Comparison of ENCODE assay signal across 8 cellular contexts in genomic region chr10:14959221-14960057, GRCh38. TPM values are rescaled to one million over a fixed set of nuclear protein-coding genes. Genes with fewer than 3 reads are reported as not detected.
DNase-seq lines count a peak whose midpoint lies in the region; ATAC-seq, FAIRE-seq and TF ChIP-seq lines count a peak whose summit lies in the region.

A gene with protein sequence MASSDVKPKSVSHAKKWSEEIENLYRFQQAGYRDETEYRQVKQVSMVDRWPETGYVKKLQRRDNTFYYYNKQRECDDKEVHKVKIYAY (plus strand): TSS chr10:14959388. CDS start chr10:14966469, 7,081 bp downstream.

- H3K9me3 ChIP-seq in WERI-Rb-1 (ENCODE audit: severe bottlenecking) (no peaks in the 10 kb centered on the region), mammary epithelial cell (replicated peaks; ENCODE audit: insufficient read depth, low read length) (no peaks in the 10 kb centered on the region), small intestine (ENCODE audit: control insufficient read depth, low read depth) (no peaks in the 10 kb centered on the region)

- CTCF ChIA-PET in AG04449 (lab: Yijun Ruan, JAX) (interaction anchor here (0.8 to 1.7 kb wide), 4 partner anchors 13 to 209 kb away, joined by 3 to 5 read pairs (median 3); partner anchors contain the start of gene NMT2), mammary epithelial cell (lab: Charles Lee; ENCODE audit: low non-redundant PET) (interaction anchor here (0.6 to 0.7 kb wide), 2 partner anchors 125 to 147 kb away, joined by 3 to 4 read pairs; no protein-coding TSS in a partner anchor)

- no peak for TF ChIP-seq CTCF in AG04449 (IDR thresholded peaks at IDR 0.05; ENCODE audit: insufficient read depth, low read length, missing control alignments)
- TF ChIP-seq CTCF in WERI-Rb-1 (IDR thresholded peaks at IDR 0.05; ENCODE audit: low read depth, low read length) = no peak
- no peak for TF ChIP-seq CTCF in mammary epithelial cell (conservative IDR thresholded peaks at IDR 0.05 in 1 of 2, IDR thresholded peaks at IDR 0.05 in 1 of 2; ENCODE audit: extremely low read depth in 1 of 2, insufficient read depth in 1 of 2, low read depth in 1 of 2, low read length in 2 of 2)

- H3K4me1 ChIP-seq in mammary epithelial cell (ENCODE audit: insufficient read depth, low read length) (peaks cover 12% of the 10 kb centered on the region), small intestine (ENCODE audit: control insufficient read depth in 2 of 2, insufficient read depth in 1 of 2, low read depth in 1 of 2, low read length in 1 of 2) (no peaks in the 10 kb centered on the region)

- no peaks in the 10 kb centered on the region for H4K20me1 ChIP-seq in mammary epithelial cell (ENCODE audit: insufficient read depth, low read length)

- in situ Hi-C loops in mammary epithelial cell (cut with MboI; ENCODE audit: low sequenced_read_pairs in 2 of 2) = no loop called here

- DNase-seq in AG04449 (ENCODE audit: low read depth, low spot score) (peak; percentile 47), NCI-H2196 (lab: John Stamatoyannopoulos, UW; ENCODE audit: unreplicated experiment) (peak; percentile 73), WERI-Rb-1 (peak; percentile 90), mammary epithelial cell (peak; percentile 91), iPS-NIHi11 (ENCODE audit: low spot score) (peak; percentile 93), small intestine (peak; percentile 93)

- H3K9ac ChIP-seq in mammary epithelial cell (ENCODE audit: insufficient read depth, low read length) = peak within 1 kb of the TSS; percentile 95

- peak within 1 kb of the TSS; percentile 93 for H2AFZ ChIP-seq in mammary epithelial cell (ENCODE audit: low read depth, low read length)

- ATAC-seq in GM18873 (IDR thresholded peaks at IDR 0.05; ENCODE audit: low FRiP score, unreplicated experiment) (peak; percentile 58), HG03135 (IDR thresholded peaks at IDR 0.05; ENCODE audit: unreplicated experiment) (peak; percentile 78)

- no peaks in the 10 kb centered on the region for H3K27me3 ChIP-seq in WERI-Rb-1 (ENCODE audit: insufficient read depth, low read depth, severe bottlenecking)
- H3K27me3 ChIP-seq in mammary epithelial cell (ENCODE audit: insufficient read depth, low read length) = no peaks in the 10 kb centered on the region
- no peaks in the 10 kb centered on the region for H3K27me3 ChIP-seq in small intestine (ENCODE audit: control insufficient read depth in 2 of 2, insufficient read depth in 2 of 2, low read length in 2 of 2)

- intact Hi-C loops in mammary epithelial cell (cut with micrococcal nuclease) = loop anchor here (1.0 to 2.0 kb wide), 3 partner anchors 53 to 138 kb away; partner anchors contain the start of genes RPP38 and SUV39H2

- H3K36me3 ChIP-seq in WERI-Rb-1 (no peaks in the 10 kb centered on the region), mammary epithelial cell (ENCODE audit: insufficient read depth, low read length) (no peaks in the 10 kb centered on the region), small intestine (ENCODE audit: control insufficient read depth in 2 of 2, insufficient read depth in 2 of 2, low read length in 2 of 2) (no peaks in the 10 kb centered on the region)

- FAIRE-seq in small intestine (lab: Jason Lieb, UNC) = no peak

- H3K4me2 ChIP-seq in mammary epithelial cell (ENCODE audit: insufficient read depth, low read depth, low read length) = peak within 1 kb of the TSS; percentile 82

- no TSS peak for BruUV-seq in mammary epithelial cell (replicated peaks; lab: Mats Ljungman, UMichigan)

- dilution Hi-C loops in mammary epithelial cell (cut with HindIII; ENCODE audit: low sequenced_read_pairs) = loop anchor here (10.0 kb wide), 1 partner anchor 55 kb away; no protein-coding TSS in a partner anchor

- 3% methylated on average over 19 of the region's 60 CpGs for WGBS in mammary epithelial cell (ENCODE audit: low coverage, missing lambda C conversion rate)
- 0% methylated on average over 56 to 60 of the region's 60 CpGs for WGBS in small intestine, 3 donors

- H3K4me3 ChIP-seq in AG04449 (ENCODE audit: low read depth, low read length) (peak within 1 kb of the TSS; percentile 83), WERI-Rb-1 (ENCODE audit: low read depth, low read length) (peak within 1 kb of the TSS; percentile 92), mammary epithelial cell (replicated peaks in 1 of 3; ENCODE audit: insufficient read depth in 1 of 3, low read depth in 2 of 3, low read length in 3 of 3) (peak within 1 kb of the TSS; percentile 70 to 87 (median 73)), small intestine (ENCODE audit: low read depth in 1 of 2, low read length in 2 of 2) (peak within 1 kb of the TSS; percentile 73 to 79)

- H3K27ac ChIP-seq in WERI-Rb-1 = peak within 1 kb of the TSS; percentile 93
- H3K27ac ChIP-seq in mammary epithelial cell (ENCODE audit: insufficient read depth, low read depth, low read length) = peak within 1 kb of the TSS; percentile 89
- peak within 1 kb of the TSS; percentile 91 to 98 for H3K27ac ChIP-seq in small intestine (ENCODE audit: low read depth in 1 of 2, low read length in 1 of 2)

- POLR2A ChIA-PET in AG04449 (lab: Yijun Ruan, JAX) = interaction anchor here (0.6 to 1.3 kb wide), 2 partner anchors 80 to 81 kb away, joined by 3 to 4 read pairs; partner anchors contain the start of gene SUV39H2

- peaks cover 3% of the 10 kb centered on the region for H3K79me2 ChIP-seq in mammary epithelial cell (ENCODE audit: insufficient read depth, low read length)

RNA-seq across cellular contexts. Expression of the gene that starts here (rescaled TPM):
- under 1 TPM in 1 of 2 donors, not detected in 1; 0.68 TPM for total RNA-seq in mammary epithelial cell
- polyA plus RNA-seq in mammary epithelial cell (not detected), small intestine (under 1 TPM in 1 of 3 donors, not detected in 2; 0.18 TPM)
- polyA minus RNA-seq in mammary epithelial cell = not detected

Comparison
In these comparisons a context has a peak if more than half of its experiments do, and no peak if none do; other contexts are left out.
1. Peak in every context shown above with its lines: DNase-seq, ATAC-seq, H3K4me3 ChIP-seq and H3K27ac ChIP-seq.
2. Peak in DNase-seq, H3K4me3 ChIP-seq, H3K27ac ChIP-seq, H3K9ac ChIP-seq and H3K4me2 ChIP-seq in mammary epithelial cell; RNA of the gene not detected or under 1 TPM.
3. Peak in DNase-seq, H3K4me3 ChIP-seq and H3K27ac ChIP-seq in small intestine; RNA of the gene not detected or under 1 TPM.